Comparison of ENCODE assay signal across 20 cellular contexts in genomic region chr18:35754464-35754863, GRCh38.
DNase-seq lines count a peak whose midpoint lies in the region; ATAC-seq and TF ChIP-seq lines count a peak whose summit lies in the region.
"Had no signal": no experiment of that assay in that cellular context is flagged by ENCODE, and none has a peak within 500 bp of the region (broad histone marks: within the 10 kb centered on the region; RNA-seq: fewer than 3 reads in every experiment).

No MANE protein-coding gene starts in this region.

- ATAC-seq in stimulated activated naive CD8-positive, alpha-beta T cell treated with anti-CD3 and anti-CD28 coated beads, Interleukin-15, amount 100 ng/mL, for 72 hours: peak; percentile 26
- no peak for ATAC-seq in stimulated activated naive CD8-positive, alpha-beta T cell treated with anti-CD3 and anti-CD28 coated beads, Interleukin-15, Interleukin-2, amounts not matched to agents 100 U/mL and 50 U/mL, for 24 hours
- peak; percentile 17 for ATAC-seq in stimulated activated effector memory CD8-positive, alpha-beta T cell treated with anti-CD3 and anti-CD28 coated beads, Interleukin-12 subunit alpha, Interleukin-12 subunit beta, amount 100 ng/mL, for 72 hours
- ATAC-seq in GM18907 (IDR thresholded peaks at IDR 0.05; ENCODE audit: unreplicated experiment): no peak
- ATAC-seq: A549 had no signal

- H4K8ac ChIP-seq in mesendoderm (ENCODE audit: low read depth, low read length): no peak overlapping the region

- DNase-seq in stimulated activated naive CD8-positive, alpha-beta T cell treated with anti-CD3 and anti-CD28 coated beads, Interleukin-15, amount 100 ng/mL, for 72 hours: no peak
- no peak for DNase-seq in stimulated activated naive CD8-positive, alpha-beta T cell treated with anti-CD3 and anti-CD28 coated beads, Interleukin-15, Interleukin-2, amounts not matched to agents 100 U/mL and 50 U/mL, for 24 hours
- no peak for DNase-seq in mesendoderm
- no peak for DNase-seq in stimulated activated effector memory CD8-positive, alpha-beta T cell treated with anti-CD3 and anti-CD28 coated beads, Interleukin-12 subunit alpha, Interleukin-12 subunit beta, amount 100 ng/mL, for 72 hours (ENCODE audit: low spot score in 2 of 2)
- DNase-seq in esophagus muscularis mucosa (ENCODE audit: extremely low spot score): no peak
- no peak for DNase-seq in MV-4-11 (lab: John Stamatoyannopoulos, UW)
- DNase-seq: 8988T; ACHN; C1 segment of cervical spinal cord; Calu3; CD4-positive, alpha-beta memory T cell; COR-L47; DMS53; DMS79 treated with DMSO at 0.1 percent for 48 hours; GF-D8; HFFc6 had no signal

- H3K36me3 Mint-ChIP-seq in stimulated activated effector memory CD8-positive, alpha-beta T cell treated with anti-CD3 and anti-CD28 coated beads, Interleukin-12 subunit alpha, Interleukin-12 subunit beta, amount 100 ng/mL, for 72 hours: no peaks in the 10 kb centered on the region
- H3K36me3 Mint-ChIP-seq: CD4-positive, alpha-beta memory T cell had no signal

- no peak overlapping the region for H4K5ac ChIP-seq in mesendoderm (ENCODE audit: low read length)

- no peaks in the 10 kb centered on the region for H3K27me3 ChIP-seq in mesendoderm (ENCODE audit: insufficient read depth, low read length, poor library complexity)
- no peaks in the 10 kb centered on the region for H3K27me3 ChIP-seq in esophagus muscularis mucosa

- peaks cover 4% of the 10 kb centered on the region for H3K4me1 ChIP-seq in mesendoderm (ENCODE audit: control insufficient read depth, low read depth, low read length)
- peaks cover 0 to 4% (median 2%) of the 10 kb centered on the region in 4 donors for H3K4me1 ChIP-seq in esophagus muscularis mucosa
- H3K4me1 ChIP-seq: A549, HAP-1 had no signal

- H3K56ac ChIP-seq in mesendoderm (ENCODE audit: low read length): no peak overlapping the region

- H3K27ac ChIP-seq in mesendoderm (ENCODE audit: low read depth, low read length) (no peak overlapping the region), esophagus muscularis mucosa (replicated peaks in 1 of 4) (no peak overlapping the region)
- H3K27ac ChIP-seq: A549 had no signal

- intact Hi-C loops in esophagus muscularis mucosa (cut with DNase I): no loop called here

- no peak overlapping the region for H3K4ac ChIP-seq in mesendoderm (ENCODE audit: low read depth, low read length)

- no peak overlapping the region for H3K4me2 ChIP-seq in mesendoderm (ENCODE audit: low read length)
- H3K4me2 ChIP-seq: A549, GM23338 had no signal

- no CpG with 5 or more reads among the region's 4 CpGs for WGBS in mesendoderm (ENCODE audit: extremely low coverage, insufficient coverage, low lambda C conversion rate)
- 67% methylated on average over 4 of the region's 4 CpGs for WGBS in esophagus muscularis mucosa

- no peak overlapping the region for H3K9ac ChIP-seq in mesendoderm (ENCODE audit: low read length)

- no peaks in the 10 kb centered on the region for H3K9me3 ChIP-seq in esophagus muscularis mucosa
- H3K9me3 ChIP-seq: A549, HAP-1 had no signal

- H3K23ac ChIP-seq in mesendoderm (ENCODE audit: low read length): no peak overlapping the region

- TF ChIP-seq CTCF in esophagus muscularis mucosa (IDR thresholded peaks at IDR 0.05): no peak

- peaks cover 18% of the 10 kb centered on the region for H3K27me3 Mint-ChIP-seq in stimulated activated naive CD8-positive, alpha-beta T cell treated with anti-CD3 and anti-CD28 coated beads, Interleukin-15, amount 100 ng/mL, for 72 hours

- peak overlapping the region; percentile 4 for H2BK120ac ChIP-seq in mesendoderm (ENCODE audit: low read depth, low read length)

- H2AK5ac ChIP-seq in mesendoderm (ENCODE audit: low read length): no peak overlapping the region

- H3K79me2 ChIP-seq in mesendoderm (ENCODE audit: control insufficient read depth, insufficient read depth, low read length): no peaks in the 10 kb centered on the region

- H3K18ac ChIP-seq in mesendoderm (ENCODE audit: low read length): no peak overlapping the region

- H3K4me1 Mint-ChIP-seq in stimulated activated naive CD8-positive, alpha-beta T cell treated with anti-CD3 and anti-CD28 coated beads, Interleukin-15, amount 100 ng/mL, for 72 hours: no peaks in the 10 kb centered on the region
- H3K4me1 Mint-ChIP-seq in stimulated activated effector memory CD8-positive, alpha-beta T cell treated with anti-CD3 and anti-CD28 coated beads, Interleukin-12 subunit alpha, Interleukin-12 subunit beta, amount 100 ng/mL, for 72 hours: no peaks in the 10 kb centered on the region
- H3K4me1 Mint-ChIP-seq: CD4-positive, alpha-beta memory T cell had no signal

- no peaks in the 10 kb centered on the region for H3K9me3 Mint-ChIP-seq in stimulated activated naive CD8-positive, alpha-beta T cell treated with anti-CD3 and anti-CD28 coated beads, Interleukin-15, amount 100 ng/mL, for 72 hours
- no peaks in the 10 kb centered on the region for H3K9me3 Mint-ChIP-seq in stimulated activated effector memory CD8-positive, alpha-beta T cell treated with anti-CD3 and anti-CD28 coated beads, Interleukin-12 subunit alpha, Interleukin-12 subunit beta, amount 100 ng/mL, for 72 hours
- H3K9me3 Mint-ChIP-seq: HFFc6 had no signal

- no peak overlapping the region for H3K4me3 ChIP-seq in mesendoderm (ENCODE audit: low read length)
- no peak overlapping the region for H3K4me3 ChIP-seq in esophagus muscularis mucosa
- H3K4me3 ChIP-seq: A549, GM23338, HAP-1 had no signal

- H3K27ac Mint-ChIP-seq in stimulated activated naive CD8-positive, alpha-beta T cell treated with anti-CD3 and anti-CD28 coated beads, Interleukin-15, amount 100 ng/mL, for 72 hours: no peak overlapping the region
- no peak overlapping the region for H3K27ac Mint-ChIP-seq in stimulated activated effector memory CD8-positive, alpha-beta T cell treated with anti-CD3 and anti-CD28 coated beads, Interleukin-12 subunit alpha, Interleukin-12 subunit beta, amount 100 ng/mL, for 72 hours
- H3K27ac Mint-ChIP-seq: GM23338, HFFc6 had no signal

- H3K4me3 Mint-ChIP-seq in stimulated activated naive CD8-positive, alpha-beta T cell treated with anti-CD3 and anti-CD28 coated beads, Interleukin-15, amount 100 ng/mL, for 72 hours: no peak overlapping the region
- no peak overlapping the region for H3K4me3 Mint-ChIP-seq in stimulated activated effector memory CD8-positive, alpha-beta T cell treated with anti-CD3 and anti-CD28 coated beads, Interleukin-12 subunit alpha, Interleukin-12 subunit beta, amount 100 ng/mL, for 72 hours
- H3K4me3 Mint-ChIP-seq: CD4-positive, alpha-beta memory T cell; GM23338; HFFc6 had no signal

- H3K36me3 ChIP-seq in mesendoderm (ENCODE audit: control insufficient read depth, insufficient read depth, low read length): no peaks in the 10 kb centered on the region
- H3K36me3 ChIP-seq in esophagus muscularis mucosa: no peaks in the 10 kb centered on the region
- H3K36me3 ChIP-seq: HAP-1 had no signal

- no peaks in the 10 kb centered on the region for H3K79me1 ChIP-seq in mesendoderm (ENCODE audit: low read length)

- TF ChIP-seq POLR2A in esophagus muscularis mucosa (IDR thresholded peaks at IDR 0.05; ENCODE audit: low read depth): no peak

- TF ChIP-seq EP300 in esophagus muscularis mucosa (IDR thresholded peaks at IDR 0.05): no peak

- H2BK5ac ChIP-seq in mesendoderm (ENCODE audit: low read length): no peak overlapping the region

- H2BK15ac ChIP-seq in mesendoderm (replicated peaks; ENCODE audit: low read depth): no peak overlapping the region

Comparison
In these comparisons a context has a peak if more than half of its experiments do, and no peak if none do; other contexts are left out.
1. ATAC-seq: peak in stimulated activated naive CD8-positive, alpha-beta T cell treated with anti-CD3 and anti-CD28 coated beads, Interleukin-15, amount 100 ng/mL, for 72 hours (single experiment) and stimulated activated effector memory CD8-positive, alpha-beta T cell treated with anti-CD3 and anti-CD28 coated beads, Interleukin-12 subunit alpha, Interleukin-12 subunit beta, amount 100 ng/mL, for 72 hours (single experiment); none in stimulated activated naive CD8-positive, alpha-beta T cell treated with anti-CD3 and anti-CD28 coated beads, Interleukin-15, Interleukin-2, amounts not matched to agents 100 U/mL and 50 U/mL, for 24 hours (single experiment) and GM18907 (single experiment).